1 cellular context compared by ENCODE assay signal in the genomic region with DNA sequence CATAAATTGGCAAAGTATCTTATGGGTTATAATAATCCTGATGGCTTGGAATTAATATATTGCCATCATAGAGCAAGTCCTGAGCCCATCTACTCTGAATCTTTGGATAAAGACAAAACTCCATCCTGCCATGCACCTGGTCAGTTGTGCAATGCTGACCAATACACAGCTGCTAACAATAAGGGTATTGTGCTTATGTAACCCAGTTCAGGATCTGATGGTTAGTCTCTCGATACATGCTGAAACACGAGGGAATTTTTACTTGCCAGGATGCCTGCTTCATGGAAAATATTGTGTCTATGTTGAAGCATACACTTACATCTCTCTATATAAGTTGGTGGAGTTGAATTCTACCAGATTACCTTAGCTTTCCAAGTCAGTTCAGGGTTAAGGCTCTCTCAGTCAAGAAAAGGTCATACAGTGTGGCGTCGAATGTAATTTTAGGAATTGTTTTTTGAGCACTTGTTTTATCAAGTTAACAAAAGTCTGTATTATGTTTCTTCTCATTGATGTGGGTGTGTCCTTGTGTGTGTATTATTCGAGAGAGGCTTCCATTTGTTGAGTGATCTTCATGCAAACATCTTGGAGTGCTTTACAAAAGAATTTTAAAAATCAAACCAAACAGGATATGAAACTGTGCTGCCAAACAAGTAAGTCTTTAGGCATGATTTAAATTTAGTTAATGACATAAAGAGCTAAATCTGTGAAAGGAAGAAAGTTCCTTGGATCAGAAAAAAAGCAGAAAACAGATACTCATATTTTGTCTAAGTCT.
TF ChIP-seq lines count a peak whose summit lies in the region.

No MANE protein-coding gene starts in this region.

TF ChIP-seq in WTC11, 78 proteins besides CTCF, POLR2A, EP300 and RAD21:
- TF ChIP-seq GABPB1 (CRISPR knock-in tag; IDR thresholded peaks at IDR 0.05) (peak; percentile 66), ZNF232 (CRISPR knock-in tag; IDR thresholded peaks at IDR 0.05) (no peak), TP53 (CRISPR knock-in tag; IDR thresholded peaks at IDR 0.05) (no peak), ARID4B (CRISPR knock-in tag; IDR thresholded peaks at IDR 0.05; ENCODE audit: borderline replicate concordance) (no peak)
- TF ChIP-seq, protein P1, sequence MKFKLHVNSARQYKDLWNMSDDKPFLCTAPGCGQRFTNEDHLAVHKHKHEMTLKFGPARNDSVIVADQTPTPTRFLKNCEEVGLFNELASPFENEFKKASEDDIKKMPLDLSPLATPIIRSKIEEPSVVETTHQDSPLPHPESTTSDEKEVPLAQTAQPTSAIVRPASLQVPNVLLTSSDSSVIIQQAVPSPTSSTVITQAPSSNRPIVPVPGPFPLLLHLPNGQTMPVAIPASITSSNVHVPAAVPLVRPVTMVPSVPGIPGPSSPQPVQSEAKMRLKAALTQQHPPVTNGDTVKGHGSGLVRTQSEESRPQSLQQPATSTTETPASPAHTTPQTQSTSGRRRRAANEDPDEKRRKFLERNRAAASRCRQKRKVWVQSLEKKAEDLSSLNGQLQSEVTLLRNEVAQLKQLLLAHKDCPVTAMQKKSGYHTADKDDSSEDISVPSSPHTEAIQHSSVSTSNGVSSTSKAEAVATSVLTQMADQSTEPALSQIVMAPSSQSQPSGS (CRISPR knock-in tag; IDR thresholded peaks at IDR 0.05; ENCODE audit: borderline replicate concordance, low read depth): no peak
